8 cellular contexts compared by ENCODE assay signal in the genomic region with DNA sequence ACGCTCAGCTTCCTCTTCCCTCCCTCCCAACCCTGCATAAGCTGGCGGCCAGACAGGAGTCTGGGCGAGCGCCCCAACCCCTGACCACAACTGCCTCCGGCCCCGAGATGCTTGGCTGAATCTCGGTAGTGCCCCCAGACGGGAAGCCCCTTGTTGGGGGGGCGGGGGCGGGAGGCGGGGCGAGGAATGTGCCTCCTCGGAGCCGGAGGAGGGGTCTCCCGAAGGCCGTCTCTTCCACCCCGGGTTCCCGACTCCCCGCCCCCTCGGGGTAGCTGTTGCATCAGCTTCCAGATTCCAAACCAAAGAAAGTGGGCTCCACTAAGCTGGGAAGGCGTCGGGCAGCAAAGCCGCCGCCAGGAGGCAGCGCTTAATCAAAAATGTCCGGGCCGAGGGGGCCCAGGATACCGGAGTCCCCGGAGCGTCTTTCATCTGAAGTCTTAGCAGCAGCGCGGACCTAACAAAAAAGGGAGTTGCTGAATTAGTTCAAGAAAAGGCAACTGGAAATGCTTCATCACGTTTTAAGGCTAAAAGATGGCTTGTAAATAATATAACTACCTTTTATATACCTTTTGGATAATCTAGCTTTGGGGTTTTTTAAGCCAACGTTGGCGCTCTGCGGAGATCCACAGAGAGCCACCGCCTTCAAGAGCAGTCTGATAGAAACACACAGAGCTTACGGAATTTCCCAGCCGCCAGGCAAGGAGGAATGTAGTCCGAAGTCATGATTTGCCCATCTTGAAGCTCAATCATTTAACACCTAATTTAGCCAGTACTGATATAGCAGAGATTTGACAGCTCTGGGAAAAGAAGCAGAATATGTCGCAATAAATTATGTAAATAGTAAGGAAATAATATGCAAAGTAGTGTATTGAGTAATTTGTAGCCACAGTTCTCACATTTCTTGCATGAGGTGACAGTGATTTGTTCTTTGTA. TPM values are rescaled to one million over a fixed set of nuclear protein-coding genes. Genes with fewer than 3 reads are reported as not detected.
DNase-seq lines count a peak whose midpoint lies in the region; ATAC-seq and TF ChIP-seq lines count a peak whose summit lies in the region.

No MANE protein-coding gene starts in this region.

- peak; percentile 39 for ATAC-seq in HG03159 (IDR thresholded peaks at IDR 0.05; ENCODE audit: unreplicated experiment)
- peak; percentile 83 to 88 for ATAC-seq in left cardiac atrium

- no peaks in the 10 kb centered on the region for H3K27me3 ChIP-seq in SK-N-SH (ENCODE audit: insufficient read depth)

- H3K36me3 ChIP-seq in SK-N-SH (replicated peaks in 1 of 2; ENCODE audit: control insufficient read depth in 1 of 2, insufficient read depth in 2 of 2, low read length in 1 of 2), result no peaks in the 10 kb centered on the region

- no peaks in the 10 kb centered on the region for H3K79me2 ChIP-seq in SK-N-SH (ENCODE audit: insufficient read depth)

- peaks cover 26% of the 10 kb centered on the region for H3K27me3 Mint-ChIP-seq in activated naive CD8-positive, alpha-beta T cell treated with anti-CD3 and anti-CD28 coated beads for 36 hours
- no peaks in the 10 kb centered on the region for H3K27me3 Mint-ChIP-seq in progenitor cell of endocrine pancreas

- peak overlapping the region in 1 of 2 experiments; percentile 44; a peak in 1 of 4 replicates for H3K4me3 ChIP-seq in SK-N-SH (ENCODE audit: low read depth in 2 of 2, low read length in 1 of 2)

- peak overlapping the region; percentile 29 for H3K27ac Mint-ChIP-seq in activated naive CD8-positive, alpha-beta T cell treated with anti-CD3 and anti-CD28 coated beads for 36 hours
- H3K27ac Mint-ChIP-seq in progenitor cell of endocrine pancreas, result peak overlapping the region; percentile 92

- H3F3A ChIP-seq in SK-N-SH (replicated peaks; ENCODE audit: insufficient read depth), result no peaks in the 10 kb centered on the region

- peak; percentile 84 for TF ChIP-seq CTCF in SK-N-SH (IDR thresholded peaks at IDR 0.05)
- TF ChIP-seq CTCF in progenitor cell of endocrine pancreas (IDR thresholded peaks at IDR 0.05; ENCODE audit: unreplicated experiment), result peak; percentile 87

- no peaks in the 10 kb centered on the region for H3K36me3 Mint-ChIP-seq in activated naive CD8-positive, alpha-beta T cell treated with anti-CD3 and anti-CD28 coated beads for 36 hours
- no peaks in the 10 kb centered on the region for H3K36me3 Mint-ChIP-seq in progenitor cell of endocrine pancreas (ENCODE audit: insufficient read depth)

- H4K20me1 ChIP-seq in SK-N-SH (ENCODE audit: insufficient read depth), result no peaks in the 10 kb centered on the region

- CTCF ChIA-PET in SK-N-SH (lab: Yijun Ruan, JAX), result interaction anchor here (0.5 to 19.1 kb wide), 42 partner anchors 10 to 298 kb away, joined by 3 to 472 read pairs (median 5); a partner anchor contains a TSS

- H3K9ac ChIP-seq in SK-N-SH, result no peak overlapping the region; the same call in 1 of the 2 replicates

- peak overlapping the region in 1 of 2 experiments; percentile 15; a peak in 1 of 4 replicates for H3K27ac ChIP-seq in SK-N-SH (ENCODE audit: low read depth in 2 of 2, low read length in 1 of 2)

- peaks cover 8 to 13% of the 10 kb centered on the region in 2 experiments; a peak in 2 of 4 replicates for H3K4me1 ChIP-seq in SK-N-SH (ENCODE audit: control insufficient read depth in 1 of 2, insufficient read depth in 2 of 2, low read depth in 1 of 2, low read length in 1 of 2)

- peak overlapping the region; percentile 68 for H3K4me3 Mint-ChIP-seq in activated naive CD8-positive, alpha-beta T cell treated with anti-CD3 and anti-CD28 coated beads for 36 hours
- peak overlapping the region; percentile 62 for H3K4me3 Mint-ChIP-seq in progenitor cell of endocrine pancreas (ENCODE audit: low read depth)

- peak; percentile 95 for TF ChIP-seq RAD21 in SK-N-SH (IDR thresholded peaks at IDR 0.05; ENCODE audit: low read length)

- no peak for TF ChIP-seq EP300 in SK-N-SH (IDR thresholded peaks at IDR 0.05; ENCODE audit: borderline replicate concordance in 1 of 2, low read depth in 1 of 2, low read length in 1 of 2)

- peak overlapping the region; percentile 51 for H3K4me2 ChIP-seq in SK-N-SH

- no peaks in the 10 kb centered on the region for H3K9me3 ChIP-seq in SK-N-SH

- WGBS in SK-N-SH (ENCODE audit: low lambda C conversion rate), result 17% methylated on average over 40 of the region's 41 CpGs

- intact Hi-C loops in left cardiac atrium (cut with DNase I), result loop anchor here (1.0 to 5.0 kb wide), 2 partner anchors 30 to 34 kb away; no protein-coding TSS in a partner anchor

- H3K9me3 Mint-ChIP-seq in activated naive CD8-positive, alpha-beta T cell treated with anti-CD3 and anti-CD28 coated beads for 36 hours, result no peaks in the 10 kb centered on the region
- H3K9me3 Mint-ChIP-seq in progenitor cell of endocrine pancreas (ENCODE audit: low read depth), result no peaks in the 10 kb centered on the region

- DNase-seq in NOMO-1 (lab: John Stamatoyannopoulos, UW; ENCODE audit: unreplicated experiment in 2 of 2), result peak; percentile 42 to 64
- DNase-seq in NOMO-1 treated with dmso at 0.1 percent for 144 hours (lab: John Stamatoyannopoulos, UW; ENCODE audit: unreplicated experiment), result no peak
- DNase-seq in SK-N-SH, result peak; percentile 91
- DNase-seq in activated naive CD8-positive, alpha-beta T cell treated with anti-CD3 and anti-CD28 coated beads for 36 hours, result peak; percentile 72
- peak; percentile 83 for DNase-seq in left cardiac atrium
- peak; percentile 77 for DNase-seq in progenitor cell of endocrine pancreas (ENCODE audit: low spot score, unreplicated experiment)
- DNase-seq in ureter (ENCODE audit: low spot score), result peak; percentile 83

- H3K4me1 Mint-ChIP-seq in activated naive CD8-positive, alpha-beta T cell treated with anti-CD3 and anti-CD28 coated beads for 36 hours, result peaks cover 22% of the 10 kb centered on the region
- H3K4me1 Mint-ChIP-seq in progenitor cell of endocrine pancreas (ENCODE audit: low read depth), result peaks cover 36% of the 10 kb centered on the region

- H3K9me2 ChIP-seq in SK-N-SH, result no peaks in the 10 kb centered on the region

- peak overlapping the region; percentile 79 for H2AFZ ChIP-seq in SK-N-SH (ENCODE audit: low read depth)

- POLR2A ChIA-PET in SK-N-SH (lab: Yijun Ruan, JAX), result interaction anchor here (0.9 to 1.3 kb wide), 4 partner anchors 25 to 48 kb away, joined by 3 to 7 read pairs (median 4); a partner anchor contains a TSS

TF ChIP-seq in SK-N-SH, 30 proteins besides CTCF, POLR2A, EP300 and RAD21 (continues in another document):
- no peak for TF ChIP-seq CHD2 (IDR thresholded peaks at IDR 0.05; ENCODE audit: low read length, partially characterized antibody)
- TF ChIP-seq RFX5 (IDR thresholded peaks at IDR 0.05; ENCODE audit: low read length), result no peak; the same call in 1 of the 2 replicates
- no peak for TF ChIP-seq SIN3A (IDR thresholded peaks at IDR 0.05; ENCODE audit: borderline replicate concordance, low read depth, low read length)
- TF ChIP-seq SMC3 (IDR thresholded peaks at IDR 0.05; ENCODE audit: low read depth, low read length), result peak; percentile 96

RNA-seq across cellular contexts. Expression of a gene that starts 6.8 kb away (rescaled TPM):
- polyA plus RNA-seq in SK-N-SH (2012; rRNA removed), result 80.8 and 116 TPM in 2 replicates
- polyA plus RNA-seq in SK-N-SH (2012; cell fraction: cytosol; rRNA removed), result 80.2 and 80.7 TPM in 2 replicates
- polyA plus RNA-seq in SK-N-SH (2012; cell fraction: nucleus; rRNA removed), result 58.5 and 71.9 TPM in 2 replicates
- total RNA-seq in activated naive CD8-positive, alpha-beta T cell treated with anti-CD3 and anti-CD28 coated beads for 36 hours, result 100 to 1,000 TPM; 154 to 170 TPM
- total RNA-seq in left cardiac atrium (10 to 100 TPM; 79.4 to 95.7 TPM), progenitor cell of endocrine pancreas (113 and 121 TPM in 2 replicates), ureter (77.8 TPM)

RNA-seq across cellular contexts. Expression of a gene that starts 7.7 kb away (rescaled TPM):
- polyA plus RNA-seq in SK-N-SH (2012; rRNA removed), result 0.19 and 0.30 TPM in 2 replicates
- polyA plus RNA-seq in SK-N-SH (2012; cell fraction: cytosol; rRNA removed), result 0.08 and 0.30 TPM in 2 replicates
- polyA plus RNA-seq in SK-N-SH (2012; cell fraction: nucleus; rRNA removed), result 0.48 and 1.1 TPM in 2 replicates
- 1 to 10 TPM in 1 of 2 experiments, under 1 TPM in 1; 0.56 to 1.0 TPM for total RNA-seq in activated naive CD8-positive, alpha-beta T cell treated with anti-CD3 and anti-CD28 coated beads for 36 hours
- total RNA-seq in left cardiac atrium (10 to 100 TPM in 1 of 2 donors, 1 to 10 TPM in 1; 8.2 to 12.0 TPM), progenitor cell of endocrine pancreas (6.7 and 7.7 TPM in 2 replicates), ureter (10.6 TPM)

RNA-seq across cellular contexts. Expression of a gene that starts 13.5 kb away (rescaled TPM):
- 139 and 142 TPM in 2 replicates for polyA plus RNA-seq in SK-N-SH (2012; rRNA removed)
- polyA plus RNA-seq in SK-N-SH (2012; cell fraction: cytosol; rRNA removed), result 63.7 and 87.9 TPM in 2 replicates
- 217 and 306 TPM in 2 replicates for polyA plus RNA-seq in SK-N-SH (2012; cell fraction: nucleus; rRNA removed)
- 1 to 10 TPM; 1.1 to 1.8 TPM for total RNA-seq in activated naive CD8-positive, alpha-beta T cell treated with anti-CD3 and anti-CD28 coated beads for 36 hours
- total RNA-seq in left cardiac atrium (10 to 100 TPM; 51.2 to 52.2 TPM), progenitor cell of endocrine pancreas (198 and 209 TPM in 2 replicates), ureter (172 TPM)

RNA-seq across cellular contexts. Expression of a gene that starts 48.7 kb away (rescaled TPM):
- 87.8 and 117 TPM in 2 replicates for polyA plus RNA-seq in SK-N-SH (2012; rRNA removed)
- 37.3 and 79.1 TPM in 2 replicates for polyA plus RNA-seq in SK-N-SH (2012; cell fraction: cytosol; rRNA removed)
- polyA plus RNA-seq in SK-N-SH (2012; cell fraction: nucleus; rRNA removed), result 78.8 and 101 TPM in 2 replicates
- 10 to 100 TPM; 17.6 to 18.7 TPM for total RNA-seq in activated naive CD8-positive, alpha-beta T cell treated with anti-CD3 and anti-CD28 coated beads for 36 hours
- 10 to 100 TPM; 63.5 to 73.1 TPM for total RNA-seq in left cardiac atrium
- total RNA-seq in progenitor cell of endocrine pancreas, result 39.8 and 43.1 TPM in 2 replicates
- total RNA-seq in ureter, result 128 TPM

RNA-seq across cellular contexts. Expression of a gene that starts 56.4 kb away (rescaled TPM):
- polyA plus RNA-seq in SK-N-SH (2012; rRNA removed), result 119 and 133 TPM in 2 replicates
- 82.3 and 93.3 TPM in 2 replicates for polyA plus RNA-seq in SK-N-SH (2012; cell fraction: cytosol; rRNA removed)
- polyA plus RNA-seq in SK-N-SH (2012; cell fraction: nucleus; rRNA removed), result 155 and 283 TPM in 2 replicates
- 100 to 1,000 TPM; 133 to 140 TPM for total RNA-seq in activated naive CD8-positive, alpha-beta T cell treated with anti-CD3 and anti-CD28 coated beads for 36 hours
- total RNA-seq in left cardiac atrium (100 to 1,000 TPM; 102 to 104 TPM), progenitor cell of endocrine pancreas (114 and 122 TPM in 2 replicates), ureter (93.5 TPM)

Comparison
In these comparisons a context has a peak if more than half of its experiments do, and no peak if none do; other contexts are left out.
1. RNA of a gene that starts 13.5 kb away (total RNA-seq): 198 to 209 TPM in progenitor cell of endocrine pancreas, 172 TPM in ureter (single experiment) and 51.2 to 52.2 TPM in left cardiac atrium; 1.1 to 1.8 TPM in activated naive CD8-positive, alpha-beta T cell treated with anti-CD3 and anti-CD28 coated beads for 36 hours; every median in the first group is over 10 times any median in the second.